Comparison of ENCODE assay signal across 10 cellular contexts in the genomic region with DNA sequence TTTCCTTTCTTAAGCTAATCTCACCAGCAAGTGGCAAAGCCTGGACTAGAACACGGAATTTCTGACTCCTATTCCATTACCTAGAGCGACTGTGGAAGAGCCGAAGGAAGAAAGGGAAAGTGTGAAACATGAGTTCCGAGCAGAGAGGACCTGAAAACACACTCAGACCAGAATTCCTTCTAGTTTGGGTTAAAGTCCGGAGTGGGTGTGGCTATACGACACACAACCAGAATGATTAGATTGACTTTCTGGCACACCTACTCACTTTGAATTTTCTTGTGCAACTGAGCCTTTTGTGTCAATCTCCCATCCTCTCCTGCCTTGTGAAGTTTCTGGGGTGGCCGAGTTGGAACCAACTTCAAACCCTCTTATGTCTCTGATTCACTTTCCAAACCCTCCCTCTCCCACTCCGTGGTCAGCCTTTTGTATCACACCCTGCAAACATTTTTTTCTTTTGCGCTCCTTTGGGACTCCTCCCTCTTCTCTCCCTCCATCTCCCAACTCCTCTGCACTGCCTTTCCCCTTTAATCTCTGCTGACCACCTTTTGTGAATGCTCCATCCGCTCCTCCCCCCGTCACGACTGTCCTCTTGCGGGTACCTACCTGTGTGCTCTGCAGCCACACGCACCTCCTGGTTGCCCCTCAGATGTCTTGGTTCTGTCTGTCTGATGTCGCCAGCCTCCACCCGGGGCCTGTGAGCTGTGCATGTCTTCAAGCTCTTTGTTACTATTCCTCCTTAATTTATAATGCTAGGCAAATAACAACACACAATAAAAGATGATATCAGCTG.
DNase-seq lines count a peak whose midpoint lies in the region; ATAC-seq and TF ChIP-seq lines count a peak whose summit lies in the region.
"Had no signal": no experiment of that assay in that cellular context is flagged by ENCODE, and none has a peak within 500 bp of the region (broad histone marks: within the 10 kb centered on the region; RNA-seq: fewer than 3 reads in every experiment).

No MANE protein-coding gene starts in this region.

- no peak overlapping the region for H3K27ac Mint-ChIP-seq in glutamatergic neuron (ENCODE audit: unreplicated experiment)

- ATAC-seq in HG03045 (IDR thresholded peaks at IDR 0.05; ENCODE audit: unreplicated experiment): peak; percentile 15
- ATAC-seq in left lobe of liver: peak; percentile 75
- peak; percentile 47 for ATAC-seq in thoracic aorta (ENCODE audit: insufficient number of reproducible peaks, low FRiP score, low read depth)
- no peak for ATAC-seq in HG02759 (IDR thresholded peaks at IDR 0.05; ENCODE audit: unreplicated experiment)
- no peak for ATAC-seq in activated CD4-positive, CD25-positive, alpha-beta regulatory T cell treated with anti-CD3 and anti-CD28 coated beads, Interleukin-2, amount 50 U/mL, for 24 hours

- peak overlapping the region; percentile 77 to 82 for H3K27ac ChIP-seq in thoracic aorta

- H3K4me3 ChIP-seq in cardiac fibroblast (replicated peaks in 1 of 2; ENCODE audit: low read depth in 2 of 2, low read length in 2 of 2) (peak overlapping the region; percentile 24 to 62), thoracic aorta (peak overlapping the region; percentile 75)

- peaks cover 28 to 82% of the 10 kb centered on the region in 2 donors for H3K4me1 ChIP-seq in thoracic aorta (ENCODE audit: control insufficient read depth in 1 of 2, low read depth in 2 of 2)

- H3K4me3 Mint-ChIP-seq in glutamatergic neuron (ENCODE audit: unreplicated experiment): no peak overlapping the region

- H3K9me3 Mint-ChIP-seq in glutamatergic neuron (ENCODE audit: unreplicated experiment): no peaks in the 10 kb centered on the region

- H3K4me1 Mint-ChIP-seq in glutamatergic neuron (ENCODE audit: low read depth, unreplicated experiment): peaks cover 7% of the 10 kb centered on the region

- H3K27me3 Mint-ChIP-seq in glutamatergic neuron (ENCODE audit: unreplicated experiment): peaks cover 2% of the 10 kb centered on the region

- no peaks in the 10 kb centered on the region for H3K27me3 ChIP-seq in thoracic aorta (replicated peaks; ENCODE audit: insufficient read depth)

- H3K36me3 ChIP-seq in thoracic aorta: no peaks in the 10 kb centered on the region

- H3K9me3 ChIP-seq in thoracic aorta: no peaks in the 10 kb centered on the region

- DNase-seq in cardiac fibroblast (ENCODE audit: low read depth in 2 of 2) (peak; percentile 81 to 92), left lobe of liver (ENCODE audit: low spot score) (no peak), thoracic aorta (ENCODE audit: low spot score) (no peak), glutamatergic neuron (no peak)
- DNase-seq in activated naive CD4-positive, alpha-beta T cell (lab: John Stamatoyannopoulos, UW): no peak
- DNase-seq: effector CD8-positive, alpha-beta T cell; SHP77 treated with DMSO at 0.1 percent for 48 hours had no signal

- H3K36me3 Mint-ChIP-seq in glutamatergic neuron (ENCODE audit: unreplicated experiment): no peaks in the 10 kb centered on the region

- TF ChIP-seq CTCF in cardiac fibroblast (IDR thresholded peaks at IDR 0.05; ENCODE audit: low read depth, low read length) (no peak), thoracic aorta (IDR thresholded peaks at IDR 0.05) (no peak), glutamatergic neuron (IDR thresholded peaks at IDR 0.05; ENCODE audit: partially characterized antibody, unreplicated experiment) (no peak)

Comparison
In these comparisons a context has a peak if more than half of its experiments do, and no peak if none do; other contexts are left out.
1. ATAC-seq: peak in HG03045 (single experiment), left lobe of liver (single experiment) and thoracic aorta (single experiment); none in HG02759 (single experiment) and activated CD4-positive, CD25-positive, alpha-beta regulatory T cell treated with anti-CD3 and anti-CD28 coated beads, Interleukin-2, amount 50 U/mL, for 24 hours (0 of 2).
2. DNase-seq: peak in cardiac fibroblast (2 of 2); none in left lobe of liver (single experiment), thoracic aorta (single experiment), glutamatergic neuron (single experiment) and activated naive CD4-positive, alpha-beta T cell (0 of 4).